Comparison of ENCODE assay signal across 16 cellular contexts in genomic region chr2:30764021-30764800, GRCh38. TPM values are rescaled to one million over a fixed set of nuclear protein-coding genes. Genes with fewer than 3 reads are reported as not detected.
DNase-seq lines count a peak whose midpoint lies in the region; ATAC-seq and TF ChIP-seq lines count a peak whose summit lies in the region.
"Had no signal": no experiment of that assay in that cellular context is flagged by ENCODE, and none has a peak within 500 bp of the region (broad histone marks: within the 10 kb centered on the region; RNA-seq: fewer than 3 reads in every experiment).

No MANE protein-coding gene starts in this region.

- H3K36me3 Mint-ChIP-seq in naive thymus-derived CD8-positive, alpha-beta T cell = no peaks in the 10 kb centered on the region
- H3K36me3 Mint-ChIP-seq: CD4-positive, CD25-positive, alpha-beta regulatory T cell had no signal

- H3K9ac ChIP-seq in BLaER1 treated with 17β-estradiol and CSF1 and Interleukin-3, amounts not matched to agents 10 nM and 100 nM = no peak overlapping the region
- no peak overlapping the region for H3K9ac ChIP-seq in neuronal stem cell (ENCODE audit: low read depth, low read length, poor library complexity)

- no peaks in the 10 kb centered on the region for H4K20me1 ChIP-seq in BLaER1 treated with 17β-estradiol and CSF1 and Interleukin-3, amounts not matched to agents 10 nM and 100 nM

- H2AFZ ChIP-seq in neuronal stem cell (ENCODE audit: low read length) = no peak overlapping the region
- H2AFZ ChIP-seq: GM23338 had no signal

- H3K4me1 Mint-ChIP-seq in naive thymus-derived CD8-positive, alpha-beta T cell = peaks cover 2 to 8% (median 6%) of the 10 kb centered on the region in 4 donors
- H3K4me1 Mint-ChIP-seq: CD4-positive, CD25-positive, alpha-beta regulatory T cell had no signal

- no CpG with 5 or more reads among the region's 12 CpGs for WGBS in neuronal stem cell (ENCODE audit: extremely low coverage in 2 of 2, insufficient read length in 2 of 2, insufficient replicate concordance in 1 of 2), 2 donors
- 85 to 91% (median 87%) methylated on average over 10 to 12 of the region's 12 CpGs for WGBS in spleen, 5 donors

- H3K27me3 ChIP-seq in BLaER1 treated with 17β-estradiol and CSF1 and Interleukin-3, amounts not matched to agents 10 nM and 100 nM = peaks cover 0 to 27% (median 0%) of the 10 kb centered on the region in 11 experiments; a peak in 4 of 22 replicates
- H3K27me3 ChIP-seq in neuronal stem cell (ENCODE audit: control insufficient read depth in 3 of 3, insufficient read depth in 3 of 3, low read depth in 1 of 3, low read length in 3 of 3) = peaks cover 0 to 2% (median 0%) of the 10 kb centered on the region in 3 experiments
- peaks cover 0 to 31% (median 0%) of the 10 kb centered on the region in 7 donors for H3K27me3 ChIP-seq in spleen (replicated peaks in 1 of 7)
- H3K27me3 ChIP-seq: BE2C had no signal

- no peak overlapping the region for H2AK5ac ChIP-seq in neuronal stem cell (ENCODE audit: low read depth, low read length)

- H3K79me1 ChIP-seq in neuronal stem cell (ENCODE audit: low read depth, low read length) = no peaks in the 10 kb centered on the region

- peak overlapping the region in 8 of 11 experiments; percentile 27 to 94 (median 86); a peak in 14 of 22 replicates for H3K4me2 ChIP-seq in BLaER1 treated with 17β-estradiol and CSF1 and Interleukin-3, amounts not matched to agents 10 nM and 100 nM
- H3K4me2 ChIP-seq in neuronal stem cell (ENCODE audit: insufficient read depth, low read length, poor library complexity, severe bottlenecking) = no peak overlapping the region
- H3K4me2 ChIP-seq: A549, GM23338 had no signal

- no peak overlapping the region for H3K4ac ChIP-seq in neuronal stem cell (ENCODE audit: low read length)

- TF ChIP-seq POLR2A in spleen (IDR thresholded peaks at IDR 0.05) = no peak

- TF ChIP-seq EP300 in Ishikawa (IDR thresholded peaks at IDR 0.05; ENCODE audit: borderline replicate concordance) = no peak

- H3K27ac Mint-ChIP-seq in naive thymus-derived CD8-positive, alpha-beta T cell = peak overlapping the region in 1 of 10 donors; percentile 23
- H3K27ac Mint-ChIP-seq: CD4-positive, CD25-positive, alpha-beta regulatory T cell; GM23338 had no signal

- H3K27ac ChIP-seq in BLaER1 treated with 17β-estradiol and CSF1 and Interleukin-3, amounts not matched to agents 10 nM and 100 nM = no peak overlapping the region
- H3K27ac ChIP-seq in neuronal stem cell (replicated peaks; ENCODE audit: low read length) (no peak overlapping the region), spleen (no peak overlapping the region)
- H3K27ac ChIP-seq: A549, HL-60 had no signal

- no peak for TF ChIP-seq RAD21 in Ishikawa (IDR thresholded peaks at IDR 0.05; ENCODE audit: low read depth)

- no peak overlapping the region for H4K91ac ChIP-seq in neuronal stem cell (ENCODE audit: low read depth, low read length, poor library complexity)

- no peak for DNase-seq in neuronal stem cell (ENCODE audit: low spot score)
- DNase-seq in spleen = peak; percentile 54
- DNase-seq in foreskin melanocyte = no peak
- DNase-seq in naive thymus-derived CD8-positive, alpha-beta T cell = no peak
- no peak for DNase-seq in stimulated activated CD4-positive, alpha-beta T cell treated with anti-CD3 and anti-CD28 coated beads, Interleukin-1b, Interleukin-23, amount 100 ng/mL, for 48 hours
- DNase-seq: BE2C; Calu3; CD4-positive, CD25-positive, alpha-beta regulatory T cell; DMS79 treated with DMSO at 0.1 percent for 48 hours; H7 had no signal

- H3K9me3 ChIP-seq in BLaER1 treated with 17β-estradiol and CSF1 and Interleukin-3, amounts not matched to agents 10 nM and 100 nM (replicated peaks in 1 of 11) = no peaks in the 10 kb centered on the region
- H3K9me3 ChIP-seq in neuronal stem cell (replicated peaks in 1 of 2; ENCODE audit: control insufficient read depth in 2 of 2, insufficient read depth in 1 of 2, low read depth in 1 of 2, low read length in 2 of 2) = no peaks in the 10 kb centered on the region
- H3K9me3 ChIP-seq in spleen = no peaks in the 10 kb centered on the region
- H3K9me3 ChIP-seq: A549, BE2C had no signal

- POLR2A ChIA-PET in naive thymus-derived CD8-positive, alpha-beta T cell (lab: Charles Lee) = no interaction called here

- no peak overlapping the region for H3K4me3 Mint-ChIP-seq in naive thymus-derived CD8-positive, alpha-beta T cell
- H3K4me3 Mint-ChIP-seq: CD4-positive, CD25-positive, alpha-beta regulatory T cell; GM23338 had no signal

- no peak overlapping the region for H4K8ac ChIP-seq in neuronal stem cell (ENCODE audit: low read depth, low read length)

- intact Hi-C loops in spleen (cut with DNase I; ENCODE audit: low total_unique reads) = no loop called here

- H2BK120ac ChIP-seq in neuronal stem cell (ENCODE audit: low read depth, low read length) = no peak overlapping the region

- no peaks in the 10 kb centered on the region for H3K36me3 ChIP-seq in BLaER1 treated with 17β-estradiol and CSF1 and Interleukin-3, amounts not matched to agents 10 nM and 100 nM
- H3K36me3 ChIP-seq in neuronal stem cell (replicated peaks in 1 of 2; ENCODE audit: control insufficient read depth in 2 of 2, insufficient read depth in 2 of 2, low read length in 2 of 2) (no peaks in the 10 kb centered on the region), spleen (no peaks in the 10 kb centered on the region)
- H3K36me3 ChIP-seq: BE2C had no signal

- H3K18ac ChIP-seq in neuronal stem cell (ENCODE audit: low read length) = peak overlapping the region; percentile 7

- H3K23ac ChIP-seq in neuronal stem cell (ENCODE audit: low read depth, low read length, poor library complexity) = no peak overlapping the region

- no peak overlapping the region for H2BK5ac ChIP-seq in neuronal stem cell (ENCODE audit: low read length)

- no peak for TF ChIP-seq CTCF in spleen (IDR thresholded peaks at IDR 0.05 in 8 of 11, conservative IDR thresholded peaks at IDR 0.05 in 3 of 11)

- H2BK12ac ChIP-seq in neuronal stem cell (ENCODE audit: low read length) = no peak overlapping the region

- H3K9me3 Mint-ChIP-seq in naive thymus-derived CD8-positive, alpha-beta T cell = no peaks in the 10 kb centered on the region
- H3K9me3 Mint-ChIP-seq: CD4-positive, CD25-positive, alpha-beta regulatory T cell; GM23338 had no signal

- no peak overlapping the region for H3K14ac ChIP-seq in neuronal stem cell (ENCODE audit: low read length)

- H3K4me1 ChIP-seq in BLaER1 treated with 17β-estradiol and CSF1 and Interleukin-3, amounts not matched to agents 10 nM and 100 nM = peaks cover 20 to 93% (median 81%) of the 10 kb centered on the region in 10 experiments
- H3K4me1 ChIP-seq in neuronal stem cell (ENCODE audit: control insufficient read depth in 2 of 2, insufficient read depth in 1 of 2, low read depth in 1 of 2, low read length in 2 of 2) = peaks cover 0 to 8% of the 10 kb centered on the region in 2 donors
- no peaks in the 10 kb centered on the region for H3K4me1 ChIP-seq in spleen
- H3K4me1 ChIP-seq: A549, BE2C had no signal

- H2BK15ac ChIP-seq in neuronal stem cell (ENCODE audit: low read length) = no peak overlapping the region

- no peak overlapping the region for H3K4me3 ChIP-seq in BLaER1 treated with 17β-estradiol and CSF1 and Interleukin-3, amounts not matched to agents 10 nM and 100 nM
- H3K4me3 ChIP-seq in neuronal stem cell (ENCODE audit: low read length in 2 of 2) = no peak overlapping the region
- no peak overlapping the region for H3K4me3 ChIP-seq in spleen
- H3K4me3 ChIP-seq: A549, GM23338 had no signal

- H3K27me3 Mint-ChIP-seq in naive thymus-derived CD8-positive, alpha-beta T cell = peaks cover 4 to 36% (median 9%) of the 10 kb centered on the region in 5 donors

- ATAC-seq in naive thymus-derived CD8-positive, alpha-beta T cell = no peak
- ATAC-seq: A549, GM23338 had no signal

TF ChIP-seq in Ishikawa, 13 proteins besides CTCF, POLR2A, EP300 and RAD21:
- TF ChIP-seq MAX (IDR thresholded peaks at IDR 0.05) = no peak
- no peak for TF ChIP-seq FOXM1 (IDR thresholded peaks at IDR 0.05; ENCODE audit: borderline replicate concordance, low read depth)
- 0 out of 2 replicates have a peak, but pooled peaks have one; percentile 14 for TF ChIP-seq USF1 (IDR thresholded peaks at IDR 0.05)
- TF ChIP-seq CEBPB (IDR thresholded peaks at IDR 0.05) = no peak
TF ChIP-seq in Ishikawa: peak in this region for 1.

RNA-seq across cellular contexts. Expression of gene CAPN13, which starts 43.0 kb away (rescaled TPM):
- polyA plus RNA-seq in neuronal stem cell (2013, experiment 1 of 2) = not detected
- polyA plus RNA-seq in neuronal stem cell (2013, experiment 2 of 2) = not detected
- 1 to 10 TPM in 1 of 7 donors, under 1 TPM in 4, not detected in 2; 0.32 to 1.1 (median 0.37) TPM for total RNA-seq in spleen
- polyA plus RNA-seq in spleen = under 1 TPM in 1 of 3 donors, not detected in 2; 0.09 TPM
- total RNA-seq in naive thymus-derived CD8-positive, alpha-beta T cell = not detected
- polyA plus RNA-seq in naive thymus-derived CD8-positive, alpha-beta T cell = not detected
- total RNA-seq: CD4-positive, CD25-positive, alpha-beta regulatory T cell had no signal
- polyA plus RNA-seq: AG04450; CD4-positive, CD25-positive, alpha-beta regulatory T cell had no signal
